ENCODE assay signal across 9 cellular contexts in genomic region chr12:120101182-120101581, GRCh38. TPM values are rescaled to one million over a fixed set of nuclear protein-coding genes. Genes with fewer than 3 reads are reported as not detected.
DNase-seq lines count a peak whose midpoint lies in the region; ATAC-seq and TF ChIP-seq lines count a peak whose summit lies in the region.
"Had no signal": no experiment of that assay in that cellular context is flagged by ENCODE, and none has a peak within 500 bp of the region (broad histone marks: within the 10 kb centered on the region; RNA-seq: fewer than 3 reads in every experiment).

No MANE protein-coding gene starts in this region.

- TF ChIP-seq CTCF in progenitor cell of endocrine pancreas (IDR thresholded peaks at IDR 0.05; ENCODE audit: unreplicated experiment): no peak
- no peak for TF ChIP-seq CTCF in foreskin keratinocyte (conservative IDR thresholded peaks at IDR 0.05)

- DNase-seq in DMS79 (lab: John Stamatoyannopoulos, UW) (peak; percentile 17), progenitor cell of endocrine pancreas (ENCODE audit: low spot score, unreplicated experiment) (no peak), foreskin keratinocyte (no peak), NCI-H526 treated with DMSO at 0.1 percent for 48 hours (lab: John Stamatoyannopoulos, UW) (no peak), Kasumi-1 (lab: John Stamatoyannopoulos, UW) (no peak)
- DNase-seq in effector memory CD8-positive, alpha-beta T cell: no peak

- no peak overlapping the region for H3K27ac ChIP-seq in foreskin keratinocyte

- H3K27me3 ChIP-seq in foreskin keratinocyte: no peaks in the 10 kb centered on the region

- H3K27ac Mint-ChIP-seq in effector memory CD8-positive, alpha-beta T cell: peak overlapping the region; percentile 73 to 94
- peak overlapping the region; percentile 90 for H3K27ac Mint-ChIP-seq in progenitor cell of endocrine pancreas

- H3K4me3 Mint-ChIP-seq in effector memory CD8-positive, alpha-beta T cell: peak overlapping the region; percentile 60 to 76
- H3K4me3 Mint-ChIP-seq in progenitor cell of endocrine pancreas (ENCODE audit: low read depth): no peak overlapping the region

- ATAC-seq in HG03175 (IDR thresholded peaks at IDR 0.05; ENCODE audit: unreplicated experiment): peak; percentile 61
- ATAC-seq in effector memory CD8-positive, alpha-beta T cell (replicated peaks): peak; percentile 60
- no peak for ATAC-seq in foreskin keratinocyte
- no peak for ATAC-seq in GM21528 (IDR thresholded peaks at IDR 0.05; ENCODE audit: low FRiP score, unreplicated experiment)

- H3K4me1 ChIP-seq in foreskin keratinocyte: peaks cover 3% of the 10 kb centered on the region

- peaks cover 34 to 38% of the 10 kb centered on the region in 2 donors for H3K4me1 Mint-ChIP-seq in effector memory CD8-positive, alpha-beta T cell (ENCODE audit: low read depth in 2 of 2)
- peaks cover 2% of the 10 kb centered on the region for H3K4me1 Mint-ChIP-seq in progenitor cell of endocrine pancreas (ENCODE audit: low read depth)

- no peaks in the 10 kb centered on the region for H3K27me3 Mint-ChIP-seq in effector memory CD8-positive, alpha-beta T cell
- no peaks in the 10 kb centered on the region for H3K27me3 Mint-ChIP-seq in progenitor cell of endocrine pancreas
- H3K27me3 Mint-ChIP-seq: IgD-negative memory B cell had no signal

- no peaks in the 10 kb centered on the region for H3K9me3 Mint-ChIP-seq in effector memory CD8-positive, alpha-beta T cell
- no peaks in the 10 kb centered on the region for H3K9me3 Mint-ChIP-seq in progenitor cell of endocrine pancreas (ENCODE audit: low read depth)
- H3K9me3 Mint-ChIP-seq: IgD-negative memory B cell had no signal

- peaks cover 72% of the 10 kb centered on the region for H3K36me3 Mint-ChIP-seq in effector memory CD8-positive, alpha-beta T cell (ENCODE audit: insufficient read depth)
- H3K36me3 Mint-ChIP-seq in progenitor cell of endocrine pancreas (ENCODE audit: insufficient read depth): peaks cover 3% of the 10 kb centered on the region

RNA-seq across cellular contexts. Expression of gene RAB35, which starts 15.4 kb away (rescaled TPM):
- 36.7 and 38.1 TPM in 2 replicates for total RNA-seq in progenitor cell of endocrine pancreas
- total RNA-seq in foreskin keratinocyte: 35.5 and 35.7 TPM in 2 replicates
- 34.3 and 39.4 TPM in 2 replicates for polyA plus RNA-seq in foreskin keratinocyte

Comparison
In these comparisons a context has a peak if more than half of its experiments do, and no peak if none do; other contexts are left out.
1. ATAC-seq: peak in HG03175 (single experiment) and effector memory CD8-positive, alpha-beta T cell (single experiment); none in foreskin keratinocyte (single experiment) and GM21528 (single experiment).